ENCODE assay signal across 10 cellular contexts in the genomic region with DNA sequence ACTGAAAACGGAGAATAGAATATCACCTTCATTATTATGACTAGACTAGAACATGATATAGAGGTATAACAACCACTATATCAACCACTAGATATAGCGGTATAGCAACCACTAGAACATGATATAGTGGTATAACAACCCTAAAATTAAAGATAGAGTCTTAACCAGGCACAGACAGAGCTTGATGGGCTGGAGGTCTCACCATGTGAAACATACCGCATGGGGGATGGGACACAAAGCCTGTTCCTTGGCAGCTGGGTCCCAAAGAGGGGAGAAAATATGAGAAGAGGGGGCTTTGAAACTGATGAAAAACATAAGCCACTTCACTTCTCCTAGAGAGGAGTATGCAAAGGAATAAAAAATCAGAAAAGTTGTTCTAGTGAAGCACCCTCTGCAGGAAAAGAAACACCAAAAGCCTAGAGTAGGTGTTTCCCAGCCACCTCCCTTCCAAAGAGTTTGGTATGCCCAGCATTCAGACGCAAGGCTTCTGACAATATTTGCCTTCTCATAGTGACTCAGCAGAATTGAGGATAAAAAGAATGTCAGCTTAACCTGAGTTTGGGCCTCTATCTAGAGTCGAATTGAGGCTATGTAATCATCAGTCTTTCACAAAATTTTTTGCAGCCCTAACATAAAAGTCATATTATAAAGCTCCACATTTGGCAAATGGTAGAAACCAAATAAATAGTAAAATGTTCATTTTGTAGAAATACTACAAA.
DNase-seq lines count a peak whose midpoint lies in the region; ATAC-seq, FAIRE-seq and TF ChIP-seq lines count a peak whose summit lies in the region.
"Had no signal": no experiment of that assay in that cellular context is flagged by ENCODE, and none has a peak within 500 bp of the region (broad histone marks: within the 10 kb centered on the region; RNA-seq: fewer than 3 reads in every experiment).

No MANE protein-coding gene starts in this region.

- H2BK120ac ChIP-seq in H1 (replicated peaks; ENCODE audit: low read depth, low read length) = no peak overlapping the region

- no peaks in the 10 kb centered on the region for H3K23me2 ChIP-seq in H1 (ENCODE audit: low read depth, low read length)

- H3K56ac ChIP-seq in H1 (replicated peaks; ENCODE audit: insufficient read length, low read depth, low read length) = no peak overlapping the region

- in situ Hi-C loops in GM23248 (cut with MboI) = no loop called here

- H3K27me3 Mint-ChIP-seq in osteocyte (ENCODE audit: unreplicated experiment) = no peaks in the 10 kb centered on the region
- H3K27me3 Mint-ChIP-seq in T-helper 17 cell = no peaks in the 10 kb centered on the region
- H3K27me3 Mint-ChIP-seq: activated naive CD8-positive, alpha-beta T cell treated with anti-CD3 and anti-CD28 coated beads for 36 hours had no signal

- no peak overlapping the region for H2AK5ac ChIP-seq in H1 (ENCODE audit: low read depth, low read length)

- no peak for TF ChIP-seq CTCF in H1 (IDR thresholded peaks at IDR 0.05; ENCODE audit: control extremely low read depth in 1 of 3, insufficient read depth in 1 of 3, low read depth in 1 of 3, low read length in 3 of 3)
- TF ChIP-seq CTCF in osteocyte (IDR thresholded peaks at IDR 0.05) = no peak

- no peak for TF ChIP-seq EP300 in H1 (IDR thresholded peaks at IDR 0.05; ENCODE audit: borderline replicate concordance in 1 of 2, low read depth in 2 of 2, low read length in 2 of 2)

- FAIRE-seq in H1 (lab: Jason Lieb, UNC) = peak; percentile 28

- WGBS in GM23248 (ENCODE audit: low coverage in 1 of 2, low lambda C conversion rate in 2 of 2, missing lambda C conversion rate in 2 of 2), 2 experiments = 60 to 62% methylated on average over 5 of the region's 5 CpGs
- 85% methylated on average over 5 of the region's 5 CpGs; no CpG with 5 or more reads in 1 of the 2 experiments for WGBS in H1 (ENCODE audit: extremely low coverage in 1 of 2, insufficient coverage in 1 of 2, insufficient read length in 1 of 2, insufficient replicate concordance in 2 of 2, low coverage in 1 of 2, low lambda C conversion rate in 2 of 2, missing lambda C conversion rate in 1 of 2), 2 experiments

- 0 out of 2 replicates have a peak overlapping the region, but pooled peaks have one; percentile 30 for H2BK12ac ChIP-seq in H1 (ENCODE audit: low read depth, low read length)

- no peaks in the 10 kb centered on the region for H3K27me3 ChIP-seq in GM23248 (replicated peaks; ENCODE audit: insufficient read depth)
- no peaks in the 10 kb centered on the region for H3K27me3 ChIP-seq in H1 (replicated peaks in 1 of 4; ENCODE audit: control insufficient read depth in 3 of 4, extremely low read depth in 1 of 4, insufficient read depth in 3 of 4, low read length in 3 of 4)

- H2BK20ac ChIP-seq in H1 (ENCODE audit: low read length) = no peak overlapping the region

- peaks cover 19% of the 10 kb centered on the region for H3K4me1 ChIP-seq in GM23248 (ENCODE audit: insufficient read depth)
- H3K4me1 ChIP-seq in H1 (replicated peaks in 1 of 4; ENCODE audit: control insufficient read depth in 3 of 4, insufficient read depth in 4 of 4, low read length in 3 of 4) = peaks cover 0 to 5% (median 2%) of the 10 kb centered on the region in 4 experiments; a peak in 4 of 7 replicates

- POLR2A ChIA-PET in H1 (lab: Charles Lee; ENCODE audit: partially characterized antibody) = interaction anchor here (1.2 kb wide), 1 partner anchor 12 kb away, joined by 3 read pairs; no protein-coding TSS in a partner anchor

- no peak for ATAC-seq in T-helper 17 cell

- no peak overlapping the region for H3K14ac ChIP-seq in H1 (ENCODE audit: insufficient read length)

- H2AFZ ChIP-seq in GM23248 = peak overlapping the region; percentile 66
- peak overlapping the region; percentile 57; the same call in 1 of the 2 replicates for H2AFZ ChIP-seq in H1 (ENCODE audit: low read length)

- peaks cover 5% of the 10 kb centered on the region for H3F3A ChIP-seq in GM23248 (ENCODE audit: insufficient read depth)

- H3K4me2 ChIP-seq in GM23248 (ENCODE audit: unreplicated experiment) (peak overlapping the region; percentile 46), H1 (ENCODE audit: insufficient read depth in 1 of 2, low read depth in 2 of 2, low read length in 2 of 2) (peak overlapping the region in 1 of 2 experiments; percentile 23; a peak in 1 of 4 replicates)

- H3K36me3 ChIP-seq in GM23248 (ENCODE audit: low read depth) = no peaks in the 10 kb centered on the region
- H3K36me3 ChIP-seq in H1 (ENCODE audit: control insufficient read depth in 2 of 4, insufficient read depth in 4 of 4, low read length in 3 of 4) = no peaks in the 10 kb centered on the region

- peak overlapping the region; percentile 77 for H3K27ac ChIP-seq in GM23248
- H3K27ac ChIP-seq in H1 (ENCODE audit: low read depth, low read length) = no peak overlapping the region

- no peak overlapping the region for H4K5ac ChIP-seq in H1 (ENCODE audit: insufficient read length, low read depth, low read length)

- no peaks in the 10 kb centered on the region for H4K20me1 ChIP-seq in GM23248 (ENCODE audit: insufficient read depth)
- no peaks in the 10 kb centered on the region for H4K20me1 ChIP-seq in H1 (replicated peaks in 1 of 2; ENCODE audit: control insufficient read depth in 1 of 2, insufficient read depth in 2 of 2, low read length in 2 of 2)

- H3K9me2 ChIP-seq in GM23248 (ENCODE audit: insufficient read depth) = no peaks in the 10 kb centered on the region

- H3K23ac ChIP-seq in H1 (ENCODE audit: insufficient read length) = no peak overlapping the region

- DNase-seq in GM23248 (peak; percentile 86), NCI-H345 treated with DMSO at 0.1 percent for 48 hours (lab: John Stamatoyannopoulos, UW; ENCODE audit: unreplicated experiment) (peak; percentile 73), H1 (ENCODE audit: low read depth in 1 of 2, low spot score in 2 of 2) (no peak), osteocyte (ENCODE audit: extremely low spot score, unreplicated experiment) (no peak), T-helper 17 cell (no peak), SKM-1 treated with dmso at 0.1 percent for 144 hours (lab: John Stamatoyannopoulos, UW; ENCODE audit: unreplicated experiment) (no peak), EL (no peak), MV-4-11 (lab: John Stamatoyannopoulos, UW) (no peak)
- DNase-seq: activated naive CD8-positive, alpha-beta T cell treated with anti-CD3 and anti-CD28 coated beads for 36 hours; stimulated activated CD4-positive, alpha-beta T cell treated with anti-CD3 and anti-CD28 coated beads, Interleukin-4, amount 100 ng/mL, for 1 hour had no signal

- no peak for TF ChIP-seq RAD21 in H1 (IDR thresholded peaks at IDR 0.05 in 1 of 2, conservative IDR thresholded peaks at IDR 0.05 in 1 of 2; ENCODE audit: low read depth in 2 of 2, low read length in 2 of 2)

- no peak for TF ChIP-seq POLR2A in H1 (IDR thresholded peaks at IDR 0.05; ENCODE audit: control extremely low read depth in 1 of 2, low read depth in 2 of 2, low read length in 2 of 2)

- H3K4ac ChIP-seq in H1 (replicated peaks; ENCODE audit: insufficient read length, low read depth, low read length) = no peak overlapping the region

- H3K36me3 Mint-ChIP-seq in osteocyte (ENCODE audit: unreplicated experiment) (no peaks in the 10 kb centered on the region), T-helper 17 cell (ENCODE audit: low read depth) (no peaks in the 10 kb centered on the region)
- H3K36me3 Mint-ChIP-seq: activated naive CD8-positive, alpha-beta T cell treated with anti-CD3 and anti-CD28 coated beads for 36 hours had no signal

- H3K9me3 Mint-ChIP-seq in osteocyte (ENCODE audit: unreplicated experiment) = peaks cover 7% of the 10 kb centered on the region

- CTCF ChIA-PET in H1 (lab: Charles Lee; ENCODE audit: partially characterized antibody) = interaction anchor here (0.6 to 1.0 kb wide), 4 partner anchors 12 to 145 kb away, joined by 3 to 4 read pairs (median 4); no protein-coding TSS in a partner anchor

- H3K4me3 ChIP-seq in GM23248 = no peak overlapping the region
- H3K4me3 ChIP-seq in H1 (ENCODE audit: extremely low read depth in 1 of 4, insufficient read depth in 2 of 4, low read depth in 3 of 4, low read length in 4 of 4) = no peak overlapping the region; a peak in 1 of 8 replicates

- no peaks in the 10 kb centered on the region for H3K9me3 ChIP-seq in GM23248 (ENCODE audit: low read depth)
- no peaks in the 10 kb centered on the region for H3K9me3 ChIP-seq in H1 (ENCODE audit: insufficient read depth in 2 of 2, low read depth in 1 of 2, low read length in 1 of 2)
- H3K9me3 ChIP-seq in T-helper 17 cell (ENCODE audit: control insufficient read depth, low read length, poor library complexity, severe bottlenecking) = no peaks in the 10 kb centered on the region

- H3K4me1 Mint-ChIP-seq in osteocyte (ENCODE audit: unreplicated experiment) = peaks cover 2% of the 10 kb centered on the region
- no peaks in the 10 kb centered on the region for H3K4me1 Mint-ChIP-seq in T-helper 17 cell
- H3K4me1 Mint-ChIP-seq: activated naive CD8-positive, alpha-beta T cell treated with anti-CD3 and anti-CD28 coated beads for 36 hours had no signal

- no peak overlapping the region for H3K4me3 Mint-ChIP-seq in osteocyte (ENCODE audit: unreplicated experiment)
- H3K4me3 Mint-ChIP-seq in T-helper 17 cell = no peak overlapping the region
- H3K4me3 Mint-ChIP-seq: activated naive CD8-positive, alpha-beta T cell treated with anti-CD3 and anti-CD28 coated beads for 36 hours had no signal

- H2BK15ac ChIP-seq in H1 (ENCODE audit: low read length) = no peak overlapping the region

- peak overlapping the region; percentile 37 for H3K9ac ChIP-seq in GM23248
- H3K9ac ChIP-seq in H1 (replicated peaks in 1 of 4; ENCODE audit: extremely low read depth in 1 of 4, low read depth in 3 of 4, low read length in 3 of 4) = no peak overlapping the region

- H4K91ac ChIP-seq in H1 (replicated peaks; ENCODE audit: insufficient read length, low read length) = no peak overlapping the region

- no peak overlapping the region for H4K8ac ChIP-seq in H1 (ENCODE audit: extremely low read depth, insufficient read depth, low read length)

- no peak overlapping the region for H2BK5ac ChIP-seq in H1 (ENCODE audit: low read depth, low read length)

- no peak overlapping the region for H3K18ac ChIP-seq in H1 (ENCODE audit: extremely low read depth, low read length)

- H3K79me1 ChIP-seq in H1 (ENCODE audit: low read depth, low read length) = no peaks in the 10 kb centered on the region

- peak overlapping the region; percentile 35 for H3K27ac Mint-ChIP-seq in osteocyte (ENCODE audit: unreplicated experiment)
- no peak overlapping the region for H3K27ac Mint-ChIP-seq in T-helper 17 cell
- H3K27ac Mint-ChIP-seq: activated naive CD8-positive, alpha-beta T cell treated with anti-CD3 and anti-CD28 coated beads for 36 hours had no signal

- H3K79me2 ChIP-seq in GM23248 (ENCODE audit: insufficient read depth) (no peaks in the 10 kb centered on the region), H1 (ENCODE audit: control insufficient read depth in 1 of 2, insufficient read depth in 2 of 2, low read length in 2 of 2) (no peaks in the 10 kb centered on the region)

TF ChIP-seq in H1, 55 proteins besides CTCF, POLR2A, EP300 and RAD21:
- TF ChIP-seq MAFK (IDR thresholded peaks at IDR 0.05; ENCODE audit: low read depth, low read length) (peak; percentile 94), BACH1 (IDR thresholded peaks at IDR 0.05; ENCODE audit: low read length) (peak; percentile 99), EZH2 (IDR thresholded peaks at IDR 0.05; ENCODE audit: low read depth, low read length, severe bottlenecking) (no peak)

Comparison
In these comparisons a context has a peak if more than half of its experiments do, and no peak if none do; other contexts are left out.
1. DNase-seq: peak in GM23248 (single experiment) and NCI-H345 treated with DMSO at 0.1 percent for 48 hours (single experiment); none in H1 (0 of 2), osteocyte (single experiment), T-helper 17 cell (0 of 3), SKM-1 treated with dmso at 0.1 percent for 144 hours (single experiment), EL (single experiment) and MV-4-11 (single experiment).